ENCODE assay signal across 8 cellular contexts in the genomic region with DNA sequence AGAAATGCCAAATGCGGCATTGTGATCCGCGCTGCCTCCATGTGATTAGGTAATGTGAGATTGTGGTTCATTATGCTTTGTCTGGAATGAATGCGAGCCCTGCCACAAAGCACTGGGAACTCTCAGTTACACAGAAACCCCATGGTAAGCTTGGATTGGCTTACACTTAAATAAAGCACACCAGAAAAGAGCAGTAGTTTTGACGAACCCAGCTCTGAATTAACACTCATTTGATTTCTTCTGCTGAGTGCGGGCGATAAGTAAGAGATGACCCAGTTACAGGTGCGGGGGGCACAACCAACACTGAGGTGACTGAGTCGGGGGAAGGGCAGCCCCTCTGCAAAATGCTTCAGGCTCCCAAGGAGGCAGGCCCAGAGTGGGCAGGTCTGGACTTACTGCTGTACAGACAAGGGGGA. TPM values are rescaled to one million over a fixed set of nuclear protein-coding genes. Genes with fewer than 3 reads are reported as not detected.
A peak's percentile ranks its signal among the peaks of the same experiment; 100 is the strongest.
DNase-seq lines count a peak whose midpoint lies in the region; ATAC-seq and TF ChIP-seq lines count a peak whose summit lies in the region.
"Not testable (repeated sequence)": the region's sequence is repeated elsewhere in the genome, so short reads cannot be mapped to it uniquely, and the experiment has no call there.
"Had no signal": no experiment of that assay in that cellular context is flagged by ENCODE, and none has a peak within 500 bp of the region (broad histone marks: within the 10 kb centered on the region; RNA-seq: fewer than 3 reads in every experiment).

No MANE protein-coding gene starts in this region.

- TF ChIP-seq CTCF in RWPE2 (IDR thresholded peaks at IDR 0.05; ENCODE audit: poor library complexity, severe bottlenecking); breast epithelium (IDR thresholded peaks at IDR 0.05); esophagus muscularis mucosa (IDR thresholded peaks at IDR 0.05); neural progenitor cell (IDR thresholded peaks at IDR 0.05); gastrocnemius medialis (IDR thresholded peaks at IDR 0.05 in 4 of 5, conservative IDR thresholded peaks at IDR 0.05 in 1 of 5): not testable (repeated sequence)

- peaks cover 15% of the 10 kb centered on the region for H3F3A ChIP-seq in neural progenitor cell (ENCODE audit: low read depth)

- not testable (repeated sequence) for H2AFZ ChIP-seq in neural progenitor cell (replicated peaks)

- H3K4me3 ChIP-seq in HUES48 (ENCODE audit: low read depth, low read length); RWPE2 (ENCODE audit: severe bottlenecking); esophagus muscularis mucosa; gastrocnemius medialis: not testable (repeated sequence)
- H3K4me3 ChIP-seq in breast epithelium (peak overlapping the region in 2 of 3 donors; percentile 18 to 25), neural progenitor cell (peak overlapping the region; percentile 1)

- peak overlapping the region; percentile 56 for H3K4me2 ChIP-seq in neural progenitor cell

- H3K9me3 Mint-ChIP-seq in neural progenitor cell = not testable (repeated sequence)

- peak; percentile 21; the same call in 1 of the 3 replicates for ATAC-seq in RWPE2 (ENCODE audit: low read depth)
- peak; percentile 55 to 81 for ATAC-seq in gastrocnemius medialis

- H3K79me2 ChIP-seq in neural progenitor cell (ENCODE audit: low read depth) = not testable (repeated sequence)

- H3K36me3 Mint-ChIP-seq in neural progenitor cell = not testable (repeated sequence)

- H3K9me3 ChIP-seq in HUES48 (ENCODE audit: control insufficient read depth, insufficient read depth, low read length); RWPE2 (ENCODE audit: severe bottlenecking); breast epithelium; esophagus muscularis mucosa; neural progenitor cell (ENCODE audit: low read depth); gastrocnemius medialis: not testable (repeated sequence)

- in situ Hi-C loops in gastrocnemius medialis (cut with MboI; ENCODE audit: low sequenced_read_pairs in 4 of 4) = not testable (repeated sequence)

- peak overlapping the region; percentile 76 for H3K27ac Mint-ChIP-seq in neural progenitor cell

- not testable (repeated sequence) for TF ChIP-seq EP300 in esophagus muscularis mucosa (IDR thresholded peaks at IDR 0.05)

- WGBS in esophagus muscularis mucosa = 78% methylated on average over 9 of the region's 9 CpGs

- H3K9ac ChIP-seq in HUES48 (ENCODE audit: low read depth, low read length); neural progenitor cell: not testable (repeated sequence)

- not testable (repeated sequence) for TF ChIP-seq POLR2A in breast epithelium (IDR thresholded peaks at IDR 0.05); esophagus muscularis mucosa (IDR thresholded peaks at IDR 0.05; ENCODE audit: low read depth); gastrocnemius medialis (IDR thresholded peaks at IDR 0.05)

- H3K27me3 ChIP-seq in HUES48 (ENCODE audit: control insufficient read depth, insufficient read depth, low read length); RWPE2 (ENCODE audit: insufficient read depth, poor library complexity, severe bottlenecking); breast epithelium; gastrocnemius medialis: not testable (repeated sequence)
- H3K27me3 ChIP-seq in esophagus muscularis mucosa (peaks cover 0 to 10% (median 0%) of the 10 kb centered on the region in 4 donors), neural progenitor cell (peaks cover 17% of the 10 kb centered on the region)

- peaks cover 11% of the 10 kb centered on the region for H3K4me1 ChIP-seq in HUES48 (ENCODE audit: control insufficient read depth, insufficient read depth, low read length)
- H3K4me1 ChIP-seq in RWPE2 (ENCODE audit: insufficient read depth, poor library complexity, severe bottlenecking); breast epithelium; esophagus muscularis mucosa; gastrocnemius medialis: not testable (repeated sequence)
- peaks cover 13% of the 10 kb centered on the region for H3K4me1 ChIP-seq in neural progenitor cell

- DNase-seq in RWPE2 (ENCODE audit: low spot score); breast epithelium (ENCODE audit: low spot score in 2 of 2); gastrocnemius medialis: not testable (repeated sequence)
- DNase-seq in esophagus muscularis mucosa (ENCODE audit: extremely low spot score) = peak; percentile 88
- DNase-seq in iris pigment epithelial cell (ENCODE audit: low read depth) = peak; percentile 6
- DNase-seq in neural progenitor cell (ENCODE audit: low spot score) = peak; percentile 84

- not testable (repeated sequence) for H4K20me1 ChIP-seq in neural progenitor cell (ENCODE audit: low read depth)

- peak overlapping the region; percentile 65 for H3K27ac ChIP-seq in HUES48 (ENCODE audit: low read depth, low read length)
- not testable (repeated sequence) for H3K27ac ChIP-seq in RWPE2 (ENCODE audit: poor library complexity, severe bottlenecking); breast epithelium; esophagus muscularis mucosa (replicated peaks in 1 of 4); neural progenitor cell; gastrocnemius medialis

- H3K4me1 Mint-ChIP-seq in neural progenitor cell = not testable (repeated sequence)

- H3K4me3 Mint-ChIP-seq in neural progenitor cell = peak overlapping the region; percentile 51

- intact Hi-C loops in breast epithelium (cut with DNase I; ENCODE audit: low total_unique reads); esophagus muscularis mucosa (cut with DNase I); gastrocnemius medialis (cut with DNase I; ENCODE audit: low total_unique reads): not testable (repeated sequence)

- not testable (repeated sequence) for H3K27me3 Mint-ChIP-seq in neural progenitor cell (ENCODE audit: insufficient read depth, low read depth)

- not testable (repeated sequence) for H3K36me3 ChIP-seq in HUES48 (ENCODE audit: control insufficient read depth, insufficient read depth, low read length); RWPE2 (ENCODE audit: low read depth); breast epithelium; esophagus muscularis mucosa; neural progenitor cell; gastrocnemius medialis

RNA-seq across cellular contexts. Expression of gene RNU1-4, which starts 56.3 kb away (rescaled TPM):
- total RNA-seq in breast epithelium (under 1 TPM; under 0.01 TPM), esophagus muscularis mucosa (under 1 TPM in 2 of 4 donors, not detected in 2; under 0.01 TPM), neural progenitor cell (ENCODE audit: low replicate concordance) (under 0.01 TPM in 2 replicates), gastrocnemius medialis (under 1 TPM in 1 of 4 donors, not detected in 3; under 0.01 TPM)
- total RNA-seq: G401 had no signal
